8 cellular contexts compared by ENCODE assay signal in the genomic region with DNA sequence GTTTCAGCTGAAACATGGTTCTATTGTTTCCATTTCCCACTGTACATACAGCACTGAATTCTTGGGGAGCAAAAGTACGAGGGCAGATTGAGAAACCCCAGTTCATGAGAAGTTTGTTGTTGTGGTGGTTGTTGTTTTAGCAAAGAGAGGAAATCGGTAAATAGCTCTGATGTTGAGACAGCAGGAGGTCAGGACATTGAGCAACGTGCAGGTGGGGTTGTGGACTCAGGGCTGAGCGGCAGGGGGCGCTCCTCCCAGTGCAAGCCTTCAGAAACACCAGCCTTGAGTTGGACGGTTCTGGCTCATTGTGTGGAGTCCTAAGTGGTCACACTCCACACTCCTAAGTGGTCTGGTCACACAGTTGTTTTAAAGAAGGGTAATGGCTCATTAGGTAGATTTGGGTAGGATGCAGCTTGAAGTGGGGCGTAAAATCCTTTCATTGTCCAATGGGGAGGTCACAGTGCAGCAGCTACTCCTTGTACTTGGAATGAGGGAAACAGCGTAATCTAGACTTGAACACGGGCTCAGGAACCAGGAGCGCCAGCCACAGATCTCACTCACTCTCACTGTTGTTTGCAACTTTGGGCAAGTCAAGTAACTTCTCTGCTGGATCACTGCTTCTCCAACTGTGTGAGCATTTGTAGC. TPM values are rescaled to one million over a fixed set of nuclear protein-coding genes. Genes with fewer than 3 reads are reported as not detected.
DNase-seq lines count a peak whose midpoint lies in the region; ATAC-seq, FAIRE-seq and TF ChIP-seq lines count a peak whose summit lies in the region.

No MANE protein-coding gene starts in this region.

- no peaks in the 10 kb centered on the region for H3K9me2 ChIP-seq in SU-DHL-6 (replicated peaks; ENCODE audit: insufficient read depth, low read length)

- no peak for FAIRE-seq in RCC 7860 (lab: Jason Lieb, UNC)

- no peak overlapping the region for H3K27ac ChIP-seq in A673 (ENCODE audit: low read depth, low read length, poor library complexity, severe bottlenecking)
- H3K27ac ChIP-seq in SU-DHL-6 (ENCODE audit: low read depth, low read length), result no peak overlapping the region
- no peak overlapping the region for H3K27ac ChIP-seq in psoas muscle

- WGBS in psoas muscle, 3 donors, result 38 to 39% (median 39%) methylated on average over 10 of the region's 10 CpGs

- H3K79me2 ChIP-seq in SU-DHL-6 (ENCODE audit: insufficient read depth, low read length), result no peaks in the 10 kb centered on the region

- intact Hi-C loops in A673 (cut with micrococcal nuclease; ENCODE audit: unreplicated experiment) (no loop called here), psoas muscle (cut with DNase I) (no loop called here)

- peak; percentile 54 for ATAC-seq in GM18867 (IDR thresholded peaks at IDR 0.05; ENCODE audit: unreplicated experiment)
- ATAC-seq in psoas muscle, result no peak
- ATAC-seq in HG03432 (IDR thresholded peaks at IDR 0.05; ENCODE audit: unreplicated experiment), result no peak

- H3K4me1 ChIP-seq in A673 (ENCODE audit: insufficient read depth, low read length, poor library complexity, severe bottlenecking) (no peaks in the 10 kb centered on the region), psoas muscle (no peaks in the 10 kb centered on the region)

- H3K9me3 ChIP-seq in A673 (ENCODE audit: low read depth, low read length, poor library complexity, severe bottlenecking) (no peaks in the 10 kb centered on the region), SU-DHL-6 (ENCODE audit: insufficient read depth, low read length) (no peaks in the 10 kb centered on the region), psoas muscle (no peaks in the 10 kb centered on the region)

- H3K4me3 ChIP-seq in A673 (ENCODE audit: low read depth, low read length, poor library complexity, severe bottlenecking) (no peak overlapping the region), SU-DHL-6 (ENCODE audit: insufficient read depth, low read length, poor library complexity, severe bottlenecking) (no peak overlapping the region), epithelial cell of esophagus (ENCODE audit: low read length) (no peak overlapping the region), psoas muscle (no peak overlapping the region)

- TF ChIP-seq CTCF in A673 (conservative IDR thresholded peaks at IDR 0.05; ENCODE audit: low read depth, low read length) (peak; percentile 87), SU-DHL-6 (IDR thresholded peaks at IDR 0.05; ENCODE audit: insufficient read depth, low read length, poor library complexity, severe bottlenecking) (peak; percentile 58), epithelial cell of esophagus (IDR thresholded peaks at IDR 0.05; ENCODE audit: insufficient read depth, low read depth, low read length, missing control alignments) (peak; percentile 59), psoas muscle (IDR thresholded peaks at IDR 0.05) (peak; percentile 31)

- H3K4me2 ChIP-seq in SU-DHL-6 (ENCODE audit: low read depth, low read length, poor library complexity, severe bottlenecking), result no peak overlapping the region

- H3K9ac ChIP-seq in SU-DHL-6 (ENCODE audit: low read length), result no peak overlapping the region

- CTCF ChIA-PET in A673 (lab: Charles Lee), result no interaction called here

- H3K27me3 ChIP-seq in A673 (replicated peaks; ENCODE audit: insufficient read depth, low read depth, low read length, poor library complexity), result peaks cover 29% of the 10 kb centered on the region
- H3K27me3 ChIP-seq in SU-DHL-6 (ENCODE audit: low read length), result no peaks in the 10 kb centered on the region
- H3K27me3 ChIP-seq in psoas muscle (ENCODE audit: insufficient read depth in 3 of 3, low read length in 2 of 3), result peaks cover 0 to 23% (median 4%) of the 10 kb centered on the region in 3 donors

- H3K36me3 ChIP-seq in A673 (ENCODE audit: insufficient read depth, low read length, poor library complexity, severe bottlenecking), result no peaks in the 10 kb centered on the region
- H3K36me3 ChIP-seq in SU-DHL-6 (ENCODE audit: low read length), result no peaks in the 10 kb centered on the region
- H3K36me3 ChIP-seq in psoas muscle (ENCODE audit: insufficient read depth in 1 of 2, low read depth in 1 of 2), result no peaks in the 10 kb centered on the region

- POLR2A ChIA-PET in A673 (lab: Charles Lee; ENCODE audit: low non-redundant PET), result no interaction called here

- H3F3A ChIP-seq in SU-DHL-6 (ENCODE audit: insufficient read depth), result no peaks in the 10 kb centered on the region

- no peak overlapping the region for H2AFZ ChIP-seq in SU-DHL-6 (ENCODE audit: low read depth, low read length, severe bottlenecking)

- H4K20me1 ChIP-seq in SU-DHL-6 (ENCODE audit: low read depth, low read length), result no peaks in the 10 kb centered on the region

- DNase-seq in A673 (ENCODE audit: low spot score) (peak; percentile 44), epithelial cell of esophagus (ENCODE audit: low read depth) (peak; percentile 40), psoas muscle (no peak), RCC 7860 (ENCODE audit: low spot score) (no peak), NCI-H446 treated with DMSO at 0.1 percent for 48 hours (lab: John Stamatoyannopoulos, UW) (no peak)

- BruUV-seq in A673 (replicated peaks; lab: Mats Ljungman, UMichigan), result no TSS peak

RNA-seq across cellular contexts. Expression of a gene that starts 14.5 kb away (rescaled TPM):
- total RNA-seq in A673 (2021), result 74.7 and 77.7 TPM in 2 replicates
- total RNA-seq in psoas muscle, result 10 to 100 TPM; 15.6 to 20.5 (median 19.5) TPM
- 10 to 100 TPM; 23.4 to 30.1 (median 26.1) TPM for polyA plus RNA-seq in psoas muscle

Comparison
In these comparisons a context has a peak if more than half of its experiments do, and no peak if none do; other contexts are left out.
1. DNase-seq: peak in A673 (single experiment) and epithelial cell of esophagus (single experiment); none in psoas muscle (0 of 2), RCC 7860 (single experiment) and NCI-H446 treated with DMSO at 0.1 percent for 48 hours (single experiment).
2. CTCF ChIP-seq: peak in every context shown above with its lines; median percentile 87 in A673; 59 in epithelial cell of esophagus; 58 in SU-DHL-6; 31 in psoas muscle.